Comparison of ENCODE assay signal across 19 cellular contexts in genomic region chr14:74585406-74586335, GRCh38.
"Had no signal": no experiment of that assay in that cellular context is flagged by ENCODE, and none has a peak within 500 bp of the region (broad histone marks: within the 10 kb centered on the region; RNA-seq: fewer than 3 reads in every experiment).

No MANE protein-coding gene starts in this region.

- DNase-seq: activated CD4-positive, alpha-beta T cell treated with anti-CD3 and anti-CD28 coated beads, Interleukin-2, amount 10 ng/mL, durations not matched to agents 24 days and 14 days; activated naive CD4-positive, alpha-beta T cell treated with anti-CD3 and anti-CD28 coated beads, Interleukin-2, amount 10 ng/mL, durations not matched to agents 7 days and 5 days; activated T-cell treated with anti-CD3 and anti-CD28 coated beads for 4 hours; body of pancreas; foreskin fibroblast; head of caudate nucleus; islet precursor cell; retina; stimulated activated CD4-positive, alpha-beta T cell treated with anti-CD3 and anti-CD28 coated beads, Interleukin-15, amount 100 ng/mL, for 24 hours; stimulated activated CD4-positive, alpha-beta T cell treated with anti-CD3 and anti-CD28 coated beads, Interleukin-4, amount 100 ng/mL, for 4 hours; stomach had no signal

- H3K36me3 Mint-ChIP-seq: activated naive CD4-positive, alpha-beta T cell treated with anti-CD3 and anti-CD28 coated beads, Interleukin-2, amount 10 ng/mL, durations not matched to agents 7 days and 5 days; WTC11 had no signal

- H3K9me3 ChIP-seq: body of pancreas, left lung, stomach had no signal

- H3K9me3 Mint-ChIP-seq: activated CD4-positive, alpha-beta T cell treated with anti-CD3 and anti-CD28 coated beads, Interleukin-2, amount 10 ng/mL, durations not matched to agents 24 days and 14 days; activated naive CD4-positive, alpha-beta T cell treated with anti-CD3 and anti-CD28 coated beads, Interleukin-2, amount 10 ng/mL, durations not matched to agents 7 days and 5 days; activated T-helper 17 cell treated with anti-CD3 and anti-CD28 coated beads, Interleukin-2, amount 50 U/mL, for 72 hours; T-helper 1 cell treated with Interleukin-12 subunit alpha and Interleukin-12 subunit beta and Interleukin-4 antibody, amounts not matched to agents 30 μg/mL and 1 μg/mL, for 36 hours; WTC11 had no signal

- FAIRE-seq: endometrium had no signal

- H3K4me3 Mint-ChIP-seq: activated CD4-positive, alpha-beta T cell treated with anti-CD3 and anti-CD28 coated beads, Interleukin-2, amount 10 ng/mL, durations not matched to agents 24 days and 14 days; activated naive CD4-positive, alpha-beta T cell treated with anti-CD3 and anti-CD28 coated beads, Interleukin-2, amount 10 ng/mL, durations not matched to agents 7 days and 5 days; activated T-helper 17 cell treated with anti-CD3 and anti-CD28 coated beads, Interleukin-2, amount 50 U/mL, for 72 hours; T-helper 1 cell treated with Interleukin-12 subunit alpha and Interleukin-12 subunit beta and Interleukin-4 antibody, amounts not matched to agents 30 μg/mL and 1 μg/mL, for 36 hours; WTC11 had no signal

- H3K27ac Mint-ChIP-seq: activated CD4-positive, alpha-beta T cell treated with anti-CD3 and anti-CD28 coated beads, Interleukin-2, amount 10 ng/mL, durations not matched to agents 24 days and 14 days; activated naive CD4-positive, alpha-beta T cell treated with anti-CD3 and anti-CD28 coated beads, Interleukin-2, amount 10 ng/mL, durations not matched to agents 7 days and 5 days; T-helper 1 cell treated with Interleukin-12 subunit alpha and Interleukin-12 subunit beta and Interleukin-4 antibody, amounts not matched to agents 30 μg/mL and 1 μg/mL, for 36 hours; WTC11 had no signal

- H3K4me3 ChIP-seq: body of pancreas, left lung, SK-N-MC, stomach had no signal

- H3K27me3 ChIP-seq: body of pancreas, left lung, stomach had no signal

- H2AFZ ChIP-seq: parathyroid adenoma had no signal

- H3K4me1 Mint-ChIP-seq: activated naive CD4-positive, alpha-beta T cell treated with anti-CD3 and anti-CD28 coated beads, Interleukin-2, amount 10 ng/mL, durations not matched to agents 7 days and 5 days had no signal

- H3K27ac ChIP-seq: body of pancreas, left lung, parathyroid adenoma, SK-N-MC had no signal

- ATAC-seq: activated T-helper 17 cell treated with anti-CD3 and anti-CD28 coated beads, Interleukin-2, amount 50 U/mL, for 72 hours; body of pancreas; esophagus mucosa; left lung; WTC11 had no signal

- H3K36me3 ChIP-seq: left lung, stomach had no signal

- H3K9ac ChIP-seq: parathyroid adenoma had no signal

- H3K79me2 ChIP-seq: parathyroid adenoma had no signal
